In genomic region chr2:33023732-33024301, GRCh38 we compare ENCODE assay signal across 1 cellular context.
TF ChIP-seq lines count a peak whose summit lies in the region.

No MANE protein-coding gene starts in this region.

TF ChIP-seq in SK-N-SH, 30 proteins besides CTCF, POLR2A, EP300 and RAD21 (continued from another document):
- TF ChIP-seq IRF3 (IDR thresholded peaks at IDR 0.05; ENCODE audit: low read depth, low read length): no peak
